In the genomic region with DNA sequence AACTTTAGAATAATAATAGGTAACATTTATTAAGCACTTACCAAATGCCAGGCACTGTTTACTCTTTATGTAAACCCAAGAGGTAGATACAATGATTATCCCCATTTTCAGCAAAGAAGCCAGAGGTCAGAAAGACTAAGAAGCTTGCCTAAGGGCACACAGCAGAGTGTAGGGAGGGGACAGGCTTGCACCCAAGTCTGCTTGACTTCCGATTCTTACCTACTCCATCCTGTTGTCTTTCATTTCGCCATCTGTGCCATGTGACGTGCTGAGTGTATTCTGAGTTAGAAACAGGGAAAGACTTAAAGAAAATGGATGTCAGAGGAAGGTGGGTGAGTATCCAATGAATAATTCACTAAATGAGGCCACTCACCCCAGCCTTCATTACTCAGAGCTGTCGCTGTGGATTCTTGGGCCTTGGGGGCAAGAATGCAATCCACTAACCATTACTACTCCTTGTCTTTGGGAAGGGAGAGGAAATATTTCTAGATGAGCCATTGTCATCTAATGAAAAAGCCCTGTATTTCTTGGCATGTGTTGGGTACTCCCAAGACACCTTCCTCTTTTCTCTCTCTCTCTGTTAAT, we compare ENCODE assay signal across 19 cellular contexts.
"Had no signal": no experiment of that assay in that cellular context is flagged by ENCODE, and none has a peak within 500 bp of the region (broad histone marks: within the 10 kb centered on the region; RNA-seq: fewer than 3 reads in every experiment).

No MANE protein-coding gene starts in this region.

- H3K9me3 ChIP-seq: adrenal gland, colonic mucosa, thyroid gland had no signal

- DNase-seq: activated CD4-positive, alpha-beta T cell treated with anti-CD3 and anti-CD28 coated beads for 48 hours; activated CD8-positive, alpha-beta T cell treated with anti-CD3 and anti-CD28 coated beads for 36 hours; activated effector memory CD4-positive, alpha-beta T cell treated with Interleukin-2 at 50 U/mL for 16 hours; activated T-cell treated with anti-CD3 and anti-CD28 coated beads, Interleukin-2, amount 50 U/mL, for 4 hours; adrenal gland; central memory CD4-positive, alpha-beta T cell; colonic mucosa; foreskin fibroblast; glutamatergic neuron; hypothalamus; kidney; left ventricle myocardium superior; mesenchymal stem cell; natural killer cell; posterior cingulate gyrus; thyroid gland had no signal

- ATAC-seq: activated CD8-positive, alpha-beta T cell treated with anti-CD3 and anti-CD28 coated beads for 36 hours; activated T-cell treated with anti-CD3 and anti-CD28 coated beads, Interleukin-2, amount 50 U/mL, for 4 hours; left ventricle myocardium superior; stimulated activated effector memory CD8-positive, alpha-beta T cell treated with anti-CD3 and anti-CD28 coated beads, Interleukin-12 subunit alpha, Interleukin-12 subunit beta, amount 100 ng/mL, for 72 hours had no signal

- H3K36me3 Mint-ChIP-seq: activated naive CD4-positive, alpha-beta T cell treated with anti-CD3 and anti-CD28 coated beads, Interleukin-2, amount 50 U/mL, for 24 hours; natural killer cell; stimulated activated effector memory CD8-positive, alpha-beta T cell treated with anti-CD3 and anti-CD28 coated beads, Interleukin-12 subunit alpha, Interleukin-12 subunit beta, amount 100 ng/mL, for 72 hours; WTC11 had no signal

- H3K27me3 ChIP-seq: adrenal gland, colonic mucosa, thyroid gland had no signal

- H3K27ac ChIP-seq: adrenal gland, colonic mucosa, thyroid gland had no signal

- H3K9me3 Mint-ChIP-seq: activated CD8-positive, alpha-beta T cell treated with anti-CD3 and anti-CD28 coated beads for 36 hours; activated naive CD4-positive, alpha-beta T cell treated with anti-CD3 and anti-CD28 coated beads, Interleukin-2, amount 50 U/mL, for 24 hours; activated T-cell treated with anti-CD3 and anti-CD28 coated beads, Interleukin-2, amount 50 U/mL, for 4 hours; natural killer cell; stimulated activated effector memory CD8-positive, alpha-beta T cell treated with anti-CD3 and anti-CD28 coated beads, Interleukin-12 subunit alpha, Interleukin-12 subunit beta, amount 100 ng/mL, for 72 hours; WTC11 had no signal

- H3K4me1 ChIP-seq: adrenal gland, colonic mucosa had no signal

- H3K4me3 ChIP-seq: adrenal gland, colonic mucosa, thyroid gland had no signal

- H3K4me1 Mint-ChIP-seq: activated naive CD4-positive, alpha-beta T cell treated with anti-CD3 and anti-CD28 coated beads, Interleukin-2, amount 50 U/mL, for 24 hours; natural killer cell; stimulated activated effector memory CD8-positive, alpha-beta T cell treated with anti-CD3 and anti-CD28 coated beads, Interleukin-12 subunit alpha, Interleukin-12 subunit beta, amount 100 ng/mL, for 72 hours had no signal

- H3K27ac Mint-ChIP-seq: activated CD8-positive, alpha-beta T cell treated with anti-CD3 and anti-CD28 coated beads for 36 hours; activated naive CD4-positive, alpha-beta T cell treated with anti-CD3 and anti-CD28 coated beads, Interleukin-2, amount 50 U/mL, for 24 hours; natural killer cell; stimulated activated effector memory CD8-positive, alpha-beta T cell treated with anti-CD3 and anti-CD28 coated beads, Interleukin-12 subunit alpha, Interleukin-12 subunit beta, amount 100 ng/mL, for 72 hours; WTC11 had no signal

- H3K36me3 ChIP-seq: adrenal gland, colonic mucosa, thyroid gland had no signal

- H3K4me3 Mint-ChIP-seq: activated CD8-positive, alpha-beta T cell treated with anti-CD3 and anti-CD28 coated beads for 36 hours; activated naive CD4-positive, alpha-beta T cell treated with anti-CD3 and anti-CD28 coated beads, Interleukin-2, amount 50 U/mL, for 24 hours; activated T-cell treated with anti-CD3 and anti-CD28 coated beads, Interleukin-2, amount 50 U/mL, for 4 hours; natural killer cell; stimulated activated effector memory CD8-positive, alpha-beta T cell treated with anti-CD3 and anti-CD28 coated beads, Interleukin-12 subunit alpha, Interleukin-12 subunit beta, amount 100 ng/mL, for 72 hours; WTC11 had no signal
